ENCODE assay signal across 33 cellular contexts in the genomic region with DNA sequence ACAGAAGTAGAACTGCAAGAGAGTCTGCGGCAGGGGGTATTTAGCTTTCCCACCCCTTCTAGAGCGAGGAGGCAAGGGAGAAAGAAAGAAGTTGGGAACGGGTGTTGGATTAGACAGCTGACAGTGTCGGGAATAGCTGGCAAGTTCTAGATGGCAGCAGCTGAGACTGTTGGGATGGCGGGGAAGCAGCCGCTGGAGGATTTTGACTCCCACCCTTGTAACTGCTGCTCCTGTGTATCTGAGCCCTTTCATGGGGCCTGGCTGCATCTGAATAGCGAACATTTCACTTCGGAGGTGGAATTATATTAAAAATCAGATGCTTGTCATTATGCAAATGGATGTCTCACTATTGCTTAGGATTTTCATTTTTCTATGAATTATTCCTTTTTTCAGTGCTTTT. TPM values are rescaled to one million over a fixed set of nuclear protein-coding genes. Genes with fewer than 3 reads are reported as not detected.
"Had no signal": no experiment of that assay in that cellular context is flagged by ENCODE, and none has a peak within 500 bp of the region (broad histone marks: within the 10 kb centered on the region; RNA-seq: fewer than 3 reads in every experiment).

No MANE protein-coding gene starts in this region.

- H3K9me3 ChIP-seq: adrenal gland, body of pancreas had no signal

- H3K4me1 ChIP-seq: adrenal gland, body of pancreas, foreskin keratinocyte, gastrocnemius medialis had no signal

- DNase-seq: activated B cell treated with CpG ODN at 0.5 μM for 24 hours; activated CD4-positive, alpha-beta T cell treated with anti-CD3 and anti-CD28 coated beads for 48 hours; activated CD4-positive, alpha-beta T cell treated with anti-CD3 and anti-CD28 coated beads, Interleukin-2, amount 50 U/mL, for 1 hour; activated CD4-positive, alpha-beta T cell treated with anti-CD3 and anti-CD28 coated beads, Interleukin-2, amount 50 U/mL, for 48 hours; activated CD8-positive, alpha-beta memory T cell treated with anti-CD3 and anti-CD28 coated beads for 24 hours; activated CD8-positive, alpha-beta T cell treated with anti-CD3 and anti-CD28 coated beads for 36 hours; activated effector memory CD4-positive, alpha-beta T cell treated with anti-CD3 and anti-CD28 coated beads, Interleukin-2, amount 50 U/mL, for 16 hours; activated naive CD4-positive, alpha-beta T cell treated with anti-CD3 and anti-CD28 coated beads for 36 hours; activated naive CD8-positive, alpha-beta T cell treated with anti-CD3 and anti-CD28 coated beads for 36 hours; activated naive CD8-positive, alpha-beta T cell treated with anti-CD3 and anti-CD28 coated beads, Interleukin-2, amount 50 U/mL, for 24 hours; activated T-cell treated with anti-CD3 and anti-CD28 coated beads, Interleukin-2, amount 50 U/mL, for 1 hour; activated T-cell treated with anti-CD3 and anti-CD28 coated beads, Interleukin-2, amount 50 U/mL, for 48 hours; adrenal gland; amygdala; aorta; body of pancreas; central memory CD4-positive, alpha-beta T cell; cerebellar nuclear complex; dorsolateral prefrontal cortex; effector memory CD4-positive, alpha-beta T cell; endodermal cell; foreskin keratinocyte; gastrocnemius medialis; T-helper 1 cell; T-helper 17 cell; T1000; WERI-Rb-1 had no signal

- H3K27ac ChIP-seq: adrenal gland, body of pancreas, coronary artery, foreskin keratinocyte, gastrocnemius medialis, WERI-Rb-1 had no signal

- ATAC-seq: activated CD4-positive, CD25-positive, alpha-beta regulatory T cell treated with anti-CD3 and anti-CD28 coated beads, Interleukin-2, amount 50 U/mL, for 24 hours; activated CD8-positive, alpha-beta T cell treated with anti-CD3 and anti-CD28 coated beads for 36 hours; activated naive CD8-positive, alpha-beta T cell treated with anti-CD3 and anti-CD28 coated beads, Interleukin-2, amount 50 U/mL, for 24 hours; body of pancreas; esophagus mucosa; foreskin keratinocyte; gastrocnemius medialis; T-helper 17 cell had no signal

- H3K27me3 ChIP-seq: adrenal gland, body of pancreas, dorsolateral prefrontal cortex, foreskin keratinocyte, gastrocnemius medialis had no signal

- H3K4me3 ChIP-seq: adrenal gland, body of pancreas, coronary artery, dorsolateral prefrontal cortex, gastrocnemius medialis had no signal

- H3K36me3 ChIP-seq: adrenal gland, gastrocnemius medialis, WERI-Rb-1 had no signal

RNA-seq across cellular contexts. Expression of a gene that starts 16.3 kb away (rescaled TPM):
- total RNA-seq: activated B cell treated with CpG ODN at 0.5 μM for 24 hours; activated CD8-positive, alpha-beta T cell treated with anti-CD3 and anti-CD28 coated beads for 36 hours; activated naive CD4-positive, alpha-beta T cell treated with anti-CD3 and anti-CD28 coated beads for 36 hours; activated naive CD8-positive, alpha-beta T cell treated with anti-CD3 and anti-CD28 coated beads for 36 hours; activated T-helper 1 cell treated with anti-CD3 and anti-CD28 coated beads, Interleukin-12 subunit alpha, Interleukin-12 subunit beta, Interleukin-2, Interleukin-4 antibody, amounts not matched to agents 30 ng/mL and 10 ng/mL and 1 ng/mL, durations not matched to agents 14 hours and 24 hours and 36 hours; activated T-helper 2 cell treated with anti-CD3 and anti-CD28 coated beads, Interferon-gamma antibody, Interleukin-2, Interleukin-4, amounts not matched to agents 10 μg/mL and 5 μg/mL and 100 μg/mL, durations not matched to agents 14 hours and 24 hours and 36 hours; epithelial cell of proximal tubule; T-helper 17 cell had no signal
